ENCODE assay signal across 15 cellular contexts in the genomic region with DNA sequence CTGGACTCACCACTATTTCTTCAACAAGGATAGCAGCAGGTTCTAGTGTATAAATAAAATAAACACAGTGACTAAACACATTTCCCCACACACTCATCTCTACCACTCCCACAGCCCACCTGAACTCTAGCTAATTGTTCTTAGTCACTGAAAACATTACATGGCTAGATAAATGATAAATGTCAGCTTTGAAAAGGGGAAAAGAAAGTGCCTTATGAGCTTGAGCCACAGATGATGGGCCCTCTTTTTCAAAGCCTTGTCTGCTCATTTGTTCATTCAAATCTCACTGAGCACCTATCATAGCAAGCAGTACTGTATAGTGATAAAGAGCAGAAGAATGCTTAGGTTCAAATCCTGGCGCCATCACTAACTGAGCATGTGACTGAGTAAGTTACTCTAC. TPM values are rescaled to one million over a fixed set of nuclear protein-coding genes. Genes with fewer than 3 reads are reported as not detected.
DNase-seq lines count a peak whose midpoint lies in the region; ATAC-seq and TF ChIP-seq lines count a peak whose summit lies in the region.
"Had no signal": no experiment of that assay in that cellular context is flagged by ENCODE, and none has a peak within 500 bp of the region (broad histone marks: within the 10 kb centered on the region; RNA-seq: fewer than 3 reads in every experiment).

No MANE protein-coding gene starts in this region.

- peaks cover 76% of the 10 kb centered on the region for H3K4me1 Mint-ChIP-seq in activated CD8-positive, alpha-beta T cell treated with anti-CD3 and anti-CD28 coated beads for 36 hours (ENCODE audit: low read depth)
- peaks cover 19% of the 10 kb centered on the region for H3K4me1 Mint-ChIP-seq in activated CD8-positive, alpha-beta T cell treated with anti-CD3 and anti-CD28 coated beads, Interleukin-2, amount 10 ng/mL, durations not matched to agents 7 days and 5 days (ENCODE audit: low read depth)
- H3K4me1 Mint-ChIP-seq in glutamatergic neuron (ENCODE audit: low read depth, unreplicated experiment), result peaks cover 2% of the 10 kb centered on the region

- WGBS in psoas muscle, 3 donors, result 96 to 97% (median 97%) methylated on average over 1 of the region's 1 CpG

- H3K27ac ChIP-seq in psoas muscle, result no peak overlapping the region
- H3K27ac ChIP-seq: sigmoid colon, VCaP had no signal

- H3K9me3 ChIP-seq in psoas muscle, result no peaks in the 10 kb centered on the region
- H3K9me3 ChIP-seq: sigmoid colon had no signal

- TF ChIP-seq CTCF in activated CD8-positive, alpha-beta T cell treated with anti-CD3 and anti-CD28 coated beads for 36 hours (IDR thresholded peaks at IDR 0.05), result no peak
- TF ChIP-seq CTCF in psoas muscle (IDR thresholded peaks at IDR 0.05) (no peak), glutamatergic neuron (IDR thresholded peaks at IDR 0.05; ENCODE audit: partially characterized antibody, unreplicated experiment) (no peak)

- POLR2A ChIA-PET in activated CD8-positive, alpha-beta T cell treated with anti-CD3 and anti-CD28 coated beads for 36 hours (lab: Charles Lee), result interaction anchor here (1.5 to 1.9 kb wide), 3 partner anchors 16 to 28 kb away, joined by 5 to 8 read pairs (median 5); no protein-coding TSS in a partner anchor
- POLR2A ChIA-PET in activated CD8-positive, alpha-beta T cell treated with anti-CD3 and anti-CD28 coated beads, Interleukin-2, amount 10 ng/mL, durations not matched to agents 7 days and 5 days (lab: Charles Lee), result interaction anchor here (1.4 kb wide), 1 partner anchor 55 kb away, joined by 3 read pairs; no protein-coding TSS in a partner anchor

- CTCF ChIA-PET in activated CD8-positive, alpha-beta T cell treated with anti-CD3 and anti-CD28 coated beads for 36 hours (lab: Charles Lee), result interaction anchor here (0.7 to 2.5 kb wide), 11 partner anchors 10 to 111 kb away, joined by 3 to 7 read pairs (median 4); no protein-coding TSS in a partner anchor
- CTCF ChIA-PET in activated CD8-positive, alpha-beta T cell treated with anti-CD3 and anti-CD28 coated beads, Interleukin-2, amount 10 ng/mL, durations not matched to agents 7 days and 5 days (lab: Charles Lee), result interaction anchor here (0.7 to 1.5 kb wide), 4 partner anchors 11 to 204 kb away, joined by 4 to 6 read pairs (median 4); no protein-coding TSS in a partner anchor

- peaks cover 68% of the 10 kb centered on the region for H3K4me1 ChIP-seq in psoas muscle

- no peaks in the 10 kb centered on the region for H3K36me3 ChIP-seq in psoas muscle (ENCODE audit: insufficient read depth in 1 of 2, low read depth in 1 of 2)
- H3K36me3 ChIP-seq: sigmoid colon had no signal

- peak; percentile 57 for DNase-seq in activated CD8-positive, alpha-beta T cell treated with anti-CD3 and anti-CD28 coated beads for 36 hours
- no peak for DNase-seq in activated CD8-positive, alpha-beta T cell treated with anti-CD3 and anti-CD28 coated beads, Interleukin-2, amount 10 ng/mL, durations not matched to agents 7 days and 5 days
- DNase-seq in LHCN-M2 (ENCODE audit: low read depth) (peak; percentile 14), amniotic epithelial cell (ENCODE audit: low read depth) (peak; percentile 36), psoas muscle (no peak), DMS79 (lab: John Stamatoyannopoulos, UW) (no peak), glutamatergic neuron (no peak), epidermal melanocyte (ENCODE audit: insufficient read length, low spot score) (no peak)
- DNase-seq: activated gamma-delta T cell treated with Interleukin-2 at 50 U/mL for 16 hours, cortex of kidney, NCI-H1105 treated with DMSO at 0.1 percent for 48 hours, NCI-H510A, SIG-M5, sigmoid colon had no signal

- H3K36me3 Mint-ChIP-seq in activated CD8-positive, alpha-beta T cell treated with anti-CD3 and anti-CD28 coated beads for 36 hours (ENCODE audit: low read depth), result peaks cover 2% of the 10 kb centered on the region
- no peaks in the 10 kb centered on the region for H3K36me3 Mint-ChIP-seq in activated CD8-positive, alpha-beta T cell treated with anti-CD3 and anti-CD28 coated beads, Interleukin-2, amount 10 ng/mL, durations not matched to agents 7 days and 5 days (ENCODE audit: low read depth)
- no peaks in the 10 kb centered on the region for H3K36me3 Mint-ChIP-seq in glutamatergic neuron (ENCODE audit: unreplicated experiment)

- no peaks in the 10 kb centered on the region for H3K27me3 Mint-ChIP-seq in activated CD8-positive, alpha-beta T cell treated with anti-CD3 and anti-CD28 coated beads for 36 hours
- H3K27me3 Mint-ChIP-seq in activated CD8-positive, alpha-beta T cell treated with anti-CD3 and anti-CD28 coated beads, Interleukin-2, amount 10 ng/mL, durations not matched to agents 7 days and 5 days (ENCODE audit: low read depth), result no peaks in the 10 kb centered on the region
- H3K27me3 Mint-ChIP-seq in glutamatergic neuron (ENCODE audit: unreplicated experiment), result no peaks in the 10 kb centered on the region

- peak overlapping the region; percentile 52 for H3K27ac Mint-ChIP-seq in activated CD8-positive, alpha-beta T cell treated with anti-CD3 and anti-CD28 coated beads for 36 hours
- H3K27ac Mint-ChIP-seq in activated CD8-positive, alpha-beta T cell treated with anti-CD3 and anti-CD28 coated beads, Interleukin-2, amount 10 ng/mL, durations not matched to agents 7 days and 5 days, result no peak overlapping the region
- H3K27ac Mint-ChIP-seq in glutamatergic neuron (ENCODE audit: unreplicated experiment), result no peak overlapping the region

- intact Hi-C loops in activated CD8-positive, alpha-beta T cell treated with anti-CD3 and anti-CD28 coated beads for 36 hours (cut with micrococcal nuclease), result no loop called here
- intact Hi-C loops in psoas muscle (cut with DNase I), result no loop called here

- no peak overlapping the region for H3K4me3 Mint-ChIP-seq in activated CD8-positive, alpha-beta T cell treated with anti-CD3 and anti-CD28 coated beads for 36 hours
- no peak overlapping the region for H3K4me3 Mint-ChIP-seq in activated CD8-positive, alpha-beta T cell treated with anti-CD3 and anti-CD28 coated beads, Interleukin-2, amount 10 ng/mL, durations not matched to agents 7 days and 5 days
- H3K4me3 Mint-ChIP-seq in glutamatergic neuron (ENCODE audit: unreplicated experiment), result no peak overlapping the region

- H3K27me3 ChIP-seq in psoas muscle (ENCODE audit: insufficient read depth in 3 of 3, low read length in 2 of 3), result no peaks in the 10 kb centered on the region
- H3K27me3 ChIP-seq: sigmoid colon had no signal

- no peak overlapping the region for H3K4me3 ChIP-seq in psoas muscle
- H3K4me3 ChIP-seq: sigmoid colon had no signal

- H3K9me3 Mint-ChIP-seq in activated CD8-positive, alpha-beta T cell treated with anti-CD3 and anti-CD28 coated beads for 36 hours, result no peaks in the 10 kb centered on the region
- H3K9me3 Mint-ChIP-seq in activated CD8-positive, alpha-beta T cell treated with anti-CD3 and anti-CD28 coated beads, Interleukin-2, amount 10 ng/mL, durations not matched to agents 7 days and 5 days (ENCODE audit: insufficient read depth), result no peaks in the 10 kb centered on the region
- H3K9me3 Mint-ChIP-seq in glutamatergic neuron (ENCODE audit: unreplicated experiment), result no peaks in the 10 kb centered on the region

- ATAC-seq in activated CD8-positive, alpha-beta T cell treated with anti-CD3 and anti-CD28 coated beads for 36 hours, result peak; percentile 80
- no peak for ATAC-seq in activated CD8-positive, alpha-beta T cell treated with anti-CD3 and anti-CD28 coated beads, Interleukin-2, amount 10 ng/mL, durations not matched to agents 7 days and 5 days
- ATAC-seq in psoas muscle, result peak in 3 of 4 donors; percentile 28 to 43 (median 40)

RNA-seq across cellular contexts. Expression of gene SIK3, which starts 58.3 kb away (rescaled TPM):
- 10 to 100 TPM; 18.7 to 24.1 TPM for total RNA-seq in activated CD8-positive, alpha-beta T cell treated with anti-CD3 and anti-CD28 coated beads for 36 hours
- 10 to 100 TPM; 25.9 to 31.4 TPM for total RNA-seq in activated CD8-positive, alpha-beta T cell treated with anti-CD3 and anti-CD28 coated beads, Interleukin-2, amount 10 ng/mL, durations not matched to agents 7 days and 5 days
- total RNA-seq in LHCN-M2 (2014; rRNA removed), result 11.4 and 12.2 TPM in 2 replicates
- 7.0 TPM for polyA plus RNA-seq in LHCN-M2 (2012)
- total RNA-seq in psoas muscle, result 10 to 100 TPM; 39.8 to 47.4 (median 42.8) TPM
- 10 to 100 TPM; 16.3 to 22.2 (median 18.8) TPM for polyA plus RNA-seq in psoas muscle
- 22.2 TPM for total RNA-seq in glutamatergic neuron (ENCODE audit: unreplicated experiment)

Comparison
In these comparisons a context has a peak if more than half of its experiments do, and no peak if none do; other contexts are left out.
1. DNase-seq: peak in activated CD8-positive, alpha-beta T cell treated with anti-CD3 and anti-CD28 coated beads for 36 hours (single experiment), LHCN-M2 (single experiment) and amniotic epithelial cell (single experiment); none in activated CD8-positive, alpha-beta T cell treated with anti-CD3 and anti-CD28 coated beads, Interleukin-2, amount 10 ng/mL, durations not matched to agents 7 days and 5 days (single experiment), psoas muscle (0 of 2), DMS79 (single experiment), glutamatergic neuron (single experiment) and epidermal melanocyte (single experiment).